Comparison of ENCODE assay signal across 16 cellular contexts in the genomic region with DNA sequence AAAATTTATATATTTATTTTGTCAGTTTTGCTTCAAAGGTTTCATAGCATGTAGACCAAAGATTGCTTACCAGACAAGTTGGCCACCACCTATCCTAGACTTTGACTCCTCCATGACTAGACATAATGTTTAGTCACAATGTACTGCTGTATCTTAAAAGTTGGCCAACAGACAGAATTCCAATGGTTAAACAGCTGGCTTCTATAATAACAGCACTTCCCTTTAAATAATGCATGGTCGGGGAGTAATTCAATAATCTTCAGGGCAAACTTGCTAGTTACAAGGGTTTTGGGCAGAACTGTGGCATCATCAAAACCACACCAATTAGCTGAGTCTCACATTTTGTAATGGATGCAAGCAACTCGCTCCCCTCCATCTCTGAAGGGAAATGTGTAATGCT. TPM values are rescaled to one million over a fixed set of nuclear protein-coding genes. Genes with fewer than 3 reads are reported as not detected.
DNase-seq lines count a peak whose midpoint lies in the region; ATAC-seq and TF ChIP-seq lines count a peak whose summit lies in the region.
"Had no signal": no experiment of that assay in that cellular context is flagged by ENCODE, and none has a peak within 500 bp of the region (broad histone marks: within the 10 kb centered on the region; RNA-seq: fewer than 3 reads in every experiment).

No MANE protein-coding gene starts in this region.

- H2BK15ac ChIP-seq in IMR-90 (ENCODE audit: low read depth, low read length): no peak overlapping the region

- TF ChIP-seq POLR2A in IMR-90 (IDR thresholded peaks at IDR 0.05; ENCODE audit: low read depth, low read length) (no peak), adrenal gland (IDR thresholded peaks at IDR 0.05) (no peak)

- H2BK120ac ChIP-seq in IMR-90 (ENCODE audit: low read depth, low read length): peak overlapping the region; percentile 1; the same call in 1 of the 2 replicates

- H3K9me3 Mint-ChIP-seq in nephron: no peaks in the 10 kb centered on the region
- no peaks in the 10 kb centered on the region for H3K9me3 Mint-ChIP-seq in activated CD4-positive, alpha-beta memory T cell treated with anti-CD3 and anti-CD28 coated beads for 36 hours
- H3K9me3 Mint-ChIP-seq in activated naive CD4-positive, alpha-beta T cell treated with anti-CD3 and anti-CD28 coated beads, Interleukin-2, amount 10 ng/mL, durations not matched to agents 7 days and 5 days: no peaks in the 10 kb centered on the region
- H3K9me3 Mint-ChIP-seq: CD8-positive, alpha-beta T cell had no signal

- H3K14ac ChIP-seq in IMR-90 (replicated peaks; ENCODE audit: low read depth, low read length): no peak overlapping the region

- H3K4me3 ChIP-seq in IMR-90 (ENCODE audit: insufficient read depth, low read depth, low read length) (no peak overlapping the region), astrocyte of the spinal cord (ENCODE audit: low read depth, low read length) (no peak overlapping the region), adrenal gland (no peak overlapping the region)
- H3K4me3 ChIP-seq: MG63 had no signal

- H3K9me1 ChIP-seq in IMR-90 (ENCODE audit: insufficient read depth, low read length): peaks cover 5% of the 10 kb centered on the region

- H3K4ac ChIP-seq in IMR-90 (ENCODE audit: low read depth, low read length): no peak overlapping the region

- peak overlapping the region; percentile 20; the same call in 1 of the 2 replicates for H4K91ac ChIP-seq in IMR-90 (ENCODE audit: insufficient read depth, low read depth, low read length)

- H2BK20ac ChIP-seq in IMR-90 (ENCODE audit: low read depth, low read length): no peak overlapping the region

- H3K27me3 ChIP-seq in IMR-90 (ENCODE audit: control insufficient read depth, insufficient read depth, low read length) (no peaks in the 10 kb centered on the region), adrenal gland (no peaks in the 10 kb centered on the region)
- H3K27me3 ChIP-seq: MG63 had no signal

- intact Hi-C loops in IMR-90 (cut with micrococcal nuclease): no loop called here
- intact Hi-C loops in activated CD4-positive, alpha-beta memory T cell treated with anti-CD3 and anti-CD28 coated beads for 36 hours (cut with micrococcal nuclease): no loop called here
- intact Hi-C loops in adrenal gland (cut with DNase I): no loop called here

- no peak overlapping the region for H4K5ac ChIP-seq in IMR-90 (ENCODE audit: low read depth, low read length)

- H4K20me1 ChIP-seq in IMR-90 (ENCODE audit: insufficient read depth, low read length): no peaks in the 10 kb centered on the region

- H2AK9ac ChIP-seq in IMR-90 (replicated peaks; ENCODE audit: low read depth, low read length, poor library complexity): no peak overlapping the region

- TF ChIP-seq RAD21 in IMR-90 (IDR thresholded peaks at IDR 0.05; ENCODE audit: low read length): no peak

- H3K36me3 ChIP-seq in IMR-90 (ENCODE audit: control insufficient read depth, insufficient read depth, low read length) (no peaks in the 10 kb centered on the region), adrenal gland (replicated peaks in 1 of 2) (no peaks in the 10 kb centered on the region)
- H3K36me3 ChIP-seq: MG63 had no signal

- BruUV-seq in IMR-90 (replicated peaks; lab: Mats Ljungman, UMichigan): no TSS peak

- peak; percentile 66 for ATAC-seq in IMR-90 (ENCODE audit: low read depth)
- ATAC-seq: CD8-positive, alpha-beta T cell had no signal

- H3K4me1 ChIP-seq in IMR-90 (ENCODE audit: control insufficient read depth, insufficient read depth, low read length) (peaks cover 10% of the 10 kb centered on the region), adrenal gland (replicated peaks in 1 of 2) (no peaks in the 10 kb centered on the region)

- H3K18ac ChIP-seq in IMR-90 (ENCODE audit: low read depth, low read length): no peak overlapping the region

- POLR2A ChIA-PET in IMR-90 (lab: Charles Lee; ENCODE audit: unreplicated experiment): no interaction called here
- POLR2A ChIA-PET in activated CD4-positive, alpha-beta memory T cell treated with anti-CD3 and anti-CD28 coated beads for 36 hours (lab: Charles Lee): no interaction called here

- H3K4me1 Mint-ChIP-seq in nephron: peaks cover 38% of the 10 kb centered on the region
- H3K4me1 Mint-ChIP-seq in activated CD4-positive, alpha-beta memory T cell treated with anti-CD3 and anti-CD28 coated beads for 36 hours (ENCODE audit: low read depth): no peaks in the 10 kb centered on the region
- H3K4me1 Mint-ChIP-seq in activated naive CD4-positive, alpha-beta T cell treated with anti-CD3 and anti-CD28 coated beads, Interleukin-2, amount 10 ng/mL, durations not matched to agents 7 days and 5 days: peaks cover 13% of the 10 kb centered on the region

- H3K79me1 ChIP-seq in IMR-90 (ENCODE audit: low read depth in 1 of 2, low read length in 2 of 2): no peaks in the 10 kb centered on the region

- no CpG with 5 or more reads among the region's 2 CpGs for WGBS in IMR-90 (ENCODE audit: extremely low coverage in 2 of 2, insufficient read length in 1 of 2), 2 experiments
- 49 to 72% (median 64%) methylated on average over 2 of the region's 2 CpGs for WGBS in adrenal gland, 4 donors

- H3K23ac ChIP-seq in IMR-90 (ENCODE audit: low read depth, low read length): peak overlapping the region; percentile 48; the same call in 1 of the 2 replicates

- DNase-seq in Caki2 (ENCODE audit: low read depth) (peak; percentile 25), IMR-90 (peak; percentile 67), astrocyte of the spinal cord (ENCODE audit: low read depth, low spot score) (peak; percentile 2), adrenal gland (no peak), NCI-H526 (lab: John Stamatoyannopoulos, UW) (no peak)
- no peak for DNase-seq in activated CD4-positive, alpha-beta memory T cell treated with anti-CD3 and anti-CD28 coated beads for 36 hours
- DNase-seq in activated naive CD4-positive, alpha-beta T cell treated with anti-CD3 and anti-CD28 coated beads, Interleukin-2, amount 10 ng/mL, durations not matched to agents 7 days and 5 days: no peak
- DNase-seq: CD8-positive, alpha-beta T cell; DMS79 treated with DMSO at 0.1 percent for 48 hours; GDM1; Karpas-422; MG63; NCI-H187; NK-92 treated with Interleukin-12 subunit alpha and Interleukin-12 subunit beta, amount 100 ng/mL, for 24 hours had no signal

- no peak overlapping the region for H2AK5ac ChIP-seq in IMR-90 (ENCODE audit: low read depth, low read length)

- H3K36me3 Mint-ChIP-seq in nephron (ENCODE audit: low read depth): peaks cover 16% of the 10 kb centered on the region
- H3K36me3 Mint-ChIP-seq in activated CD4-positive, alpha-beta memory T cell treated with anti-CD3 and anti-CD28 coated beads for 36 hours: no peaks in the 10 kb centered on the region
- H3K36me3 Mint-ChIP-seq in activated naive CD4-positive, alpha-beta T cell treated with anti-CD3 and anti-CD28 coated beads, Interleukin-2, amount 10 ng/mL, durations not matched to agents 7 days and 5 days: no peaks in the 10 kb centered on the region
- H3K36me3 Mint-ChIP-seq: CD8-positive, alpha-beta T cell had no signal

- no peak overlapping the region for H3K9ac ChIP-seq in IMR-90 (ENCODE audit: low read depth, low read length)

- H3K27ac ChIP-seq in IMR-90 (ENCODE audit: insufficient read depth, low read length) (peak overlapping the region; percentile 29; the same call in 1 of the 2 replicates), adrenal gland (no peak overlapping the region)

- H2BK5ac ChIP-seq in IMR-90 (ENCODE audit: low read depth, low read length, poor library complexity, severe bottlenecking): peak overlapping the region; percentile 47

- dilution Hi-C loops in IMR-90 (cut with HindIII; ENCODE audit: low sequenced_read_pairs, unreplicated experiment): no loop called here

- H3K9me3 ChIP-seq in IMR-90 (ENCODE audit: control insufficient read depth, insufficient read depth, low read length): no peaks in the 10 kb centered on the region
- H3K9me3 ChIP-seq in adrenal gland (replicated peaks in 1 of 3): no peaks in the 10 kb centered on the region
- H3K9me3 ChIP-seq: MG63 had no signal

- no peak overlapping the region for H3K4me2 ChIP-seq in IMR-90 (ENCODE audit: low read depth, low read length)

- no peak overlapping the region; a peak in 1 of 4 replicates for H4K8ac ChIP-seq in IMR-90 (ENCODE audit: low read depth in 2 of 2, low read length in 2 of 2)

- H3K27ac Mint-ChIP-seq in nephron: peak overlapping the region in 2 of 3 experiments; percentile 52 to 96
- no peak overlapping the region for H3K27ac Mint-ChIP-seq in activated CD4-positive, alpha-beta memory T cell treated with anti-CD3 and anti-CD28 coated beads for 36 hours
- no peak overlapping the region for H3K27ac Mint-ChIP-seq in activated naive CD4-positive, alpha-beta T cell treated with anti-CD3 and anti-CD28 coated beads, Interleukin-2, amount 10 ng/mL, durations not matched to agents 7 days and 5 days
- H3K27ac Mint-ChIP-seq: CD8-positive, alpha-beta T cell had no signal

- TF ChIP-seq CTCF in IMR-90 (conservative IDR thresholded peaks at IDR 0.05; ENCODE audit: low read depth, low read length): no peak
- TF ChIP-seq CTCF in astrocyte of the spinal cord (IDR thresholded peaks at IDR 0.05; ENCODE audit: low read depth, low read length): no peak
- no peak for TF ChIP-seq CTCF in nephron (IDR thresholded peaks at IDR 0.05; ENCODE audit: unreplicated experiment in 3 of 3)
- no peak for TF ChIP-seq CTCF in adrenal gland (IDR thresholded peaks at IDR 0.05)

- H3K56ac ChIP-seq in IMR-90 (ENCODE audit: extremely low read depth, insufficient read depth, low read length): no peak overlapping the region

- no peak overlapping the region for H2AFZ ChIP-seq in IMR-90 (replicated peaks; ENCODE audit: low read length, poor library complexity)

- H3K4me3 Mint-ChIP-seq in nephron: no peak overlapping the region
- no peak overlapping the region for H3K4me3 Mint-ChIP-seq in activated CD4-positive, alpha-beta memory T cell treated with anti-CD3 and anti-CD28 coated beads for 36 hours
- no peak overlapping the region for H3K4me3 Mint-ChIP-seq in activated naive CD4-positive, alpha-beta T cell treated with anti-CD3 and anti-CD28 coated beads, Interleukin-2, amount 10 ng/mL, durations not matched to agents 7 days and 5 days
- H3K4me3 Mint-ChIP-seq: CD8-positive, alpha-beta T cell had no signal

- no peaks in the 10 kb centered on the region for H3K27me3 Mint-ChIP-seq in nephron (ENCODE audit: low read depth)
- H3K27me3 Mint-ChIP-seq in activated CD4-positive, alpha-beta memory T cell treated with anti-CD3 and anti-CD28 coated beads for 36 hours: no peaks in the 10 kb centered on the region
- H3K27me3 Mint-ChIP-seq in activated naive CD4-positive, alpha-beta T cell treated with anti-CD3 and anti-CD28 coated beads, Interleukin-2, amount 10 ng/mL, durations not matched to agents 7 days and 5 days: peaks cover 4% of the 10 kb centered on the region

- CTCF ChIA-PET in IMR-90 (lab: Yijun Ruan, JAX): no interaction called here
- CTCF ChIA-PET in activated CD4-positive, alpha-beta memory T cell treated with anti-CD3 and anti-CD28 coated beads for 36 hours (lab: Charles Lee): interaction anchor here (0.6 kb wide), 1 partner anchor 189 kb away, joined by 3 read pairs; no protein-coding TSS in a partner anchor
- CTCF ChIA-PET in activated naive CD4-positive, alpha-beta T cell treated with anti-CD3 and anti-CD28 coated beads, Interleukin-2, amount 10 ng/mL, durations not matched to agents 7 days and 5 days (lab: Charles Lee): no interaction called here

- in situ Hi-C loops in Caki2 (cut with HindIII; ENCODE audit: low pct_unique_long_range_greater_than_20kb, low sequenced_read_pairs): no loop called here
- in situ Hi-C loops in IMR-90 (cut with MboI; ENCODE audit: low sequenced_read_pairs): no loop called here
- in situ Hi-C loops in astrocyte of the spinal cord (cut with HindIII; ENCODE audit: low sequenced_read_pairs): no loop called here

RNA-seq across cellular contexts. Expression of a gene that starts 56.9 kb away (rescaled TPM):
- not detected in 2 replicates for total RNA-seq in Caki2 (2014; rRNA removed; shearing (Covaris generic); ENCODE audit: low replicate concordance)
- under 0.01 and 0.28 TPM in 2 replicates for total RNA-seq in IMR-90 (2012; rRNA removed)
- polyA plus RNA-seq in IMR-90 (2012; rRNA removed): 0.12 and 0.19 TPM in 2 replicates
- polyA plus RNA-seq in IMR-90 (2012; cell fraction: cytosol; rRNA removed): 0.19 TPM in 1 of 2 replicates, not detected in the other
- polyA plus RNA-seq in IMR-90 (2012; cell fraction: nucleus; rRNA removed; ENCODE audit: low replicate concordance): 0.16 TPM in 1 of 2 replicates, not detected in the other
- total RNA-seq in activated CD4-positive, alpha-beta memory T cell treated with anti-CD3 and anti-CD28 coated beads for 36 hours: not detected
- 10 to 100 TPM in 7 of 8 donors, 1 to 10 TPM in 1; 7.1 to 28.4 (median 17.3) TPM for total RNA-seq in adrenal gland
- 10 to 100 TPM in 2 of 3 donors, 1 to 10 TPM in 1; 7.7 to 17.2 (median 14.3) TPM for polyA plus RNA-seq in adrenal gland
- total RNA-seq: CD8-positive, alpha-beta T cell; H1 had no signal
- polyA plus RNA-seq: H1 had no signal

Comparison
In these comparisons a context has a peak if more than half of its experiments do, and no peak if none do; other contexts are left out.
1. DNase-seq: peak in Caki2 (single experiment), IMR-90 (single experiment) and astrocyte of the spinal cord (single experiment); none in activated CD4-positive, alpha-beta memory T cell treated with anti-CD3 and anti-CD28 coated beads for 36 hours (single experiment), adrenal gland (0 of 7), NCI-H526 (0 of 2) and activated naive CD4-positive, alpha-beta T cell treated with anti-CD3 and anti-CD28 coated beads, Interleukin-2, amount 10 ng/mL, durations not matched to agents 7 days and 5 days (single experiment).
2. H3K27ac Mint-ChIP-seq: peak in nephron (2 of 3); none in activated CD4-positive, alpha-beta memory T cell treated with anti-CD3 and anti-CD28 coated beads for 36 hours (single experiment) and activated naive CD4-positive, alpha-beta T cell treated with anti-CD3 and anti-CD28 coated beads, Interleukin-2, amount 10 ng/mL, durations not matched to agents 7 days and 5 days (single experiment).